In the genomic region with DNA sequence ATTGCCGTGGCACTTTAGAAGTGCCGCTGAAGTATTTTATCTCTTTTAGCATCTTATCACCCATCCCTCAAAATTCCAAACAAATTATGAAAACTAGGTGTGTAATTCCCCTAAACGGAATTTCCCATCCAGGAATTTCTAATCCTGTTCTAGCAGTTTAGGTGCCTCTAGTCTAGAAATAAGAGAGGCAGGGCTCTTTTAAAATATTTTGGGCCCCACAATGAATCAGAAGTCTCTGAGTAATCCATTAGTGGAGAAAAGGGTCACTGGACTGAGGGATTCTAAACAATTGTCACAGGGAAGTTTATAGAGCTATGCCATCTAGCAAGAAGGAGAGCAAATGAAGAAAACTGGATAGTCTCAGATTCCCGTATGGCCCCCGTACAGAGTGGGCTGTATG, we compare ENCODE assay signal across 33 cellular contexts. TPM values are rescaled to one million over a fixed set of nuclear protein-coding genes. Genes with fewer than 3 reads are reported as not detected.
DNase-seq lines count a peak whose midpoint lies in the region; ATAC-seq and TF ChIP-seq lines count a peak whose summit lies in the region.
"Had no signal": no experiment of that assay in that cellular context is flagged by ENCODE, and none has a peak within 500 bp of the region (broad histone marks: within the 10 kb centered on the region; RNA-seq: fewer than 3 reads in every experiment).

No MANE protein-coding gene starts in this region.

- ATAC-seq in PC-3: peak; percentile 80
- no peak for ATAC-seq in mucosa of descending colon
- ATAC-seq: activated CD8-positive, alpha-beta T cell treated with anti-CD3 and anti-CD28 coated beads for 36 hours; activated naive CD4-positive, alpha-beta T cell treated with anti-CD3 and anti-CD28 coated beads, Interleukin-2, amount 50 U/mL, for 72 hours; esophagus mucosa; GM12878; left lung; naive thymus-derived CD4-positive, alpha-beta T cell; T-cell had no signal

- H4K12ac ChIP-seq in trophoblast cell (ENCODE audit: low read depth, low read length): no peak overlapping the region

- 0 out of 2 replicates have a peak overlapping the region, but pooled peaks have one; percentile 15 for H2AFZ ChIP-seq in PC-3 (ENCODE audit: low read length)
- H2AFZ ChIP-seq in fibroblast of lung (ENCODE audit: low read length): no peak overlapping the region
- H2AFZ ChIP-seq in trophoblast cell (ENCODE audit: insufficient read depth, low read length, poor library complexity): no peak overlapping the region

- intact Hi-C loops in PC-3 (cut with micrococcal nuclease): no loop called here
- intact Hi-C loops in mucosa of descending colon (cut with DNase I, micrococcal nuclease): no loop called here

- no peak overlapping the region for H2BK12ac ChIP-seq in trophoblast cell (ENCODE audit: low read length)

- WGBS in trophoblast cell (ENCODE audit: extremely low coverage, insufficient coverage, insufficient read length): no CpG with 5 or more reads among the region's 5 CpGs

- H3K27me3 ChIP-seq in PC-3 (ENCODE audit: low read length) (no peaks in the 10 kb centered on the region), fibroblast of lung (ENCODE audit: control insufficient read depth, insufficient read depth, low read length) (no peaks in the 10 kb centered on the region), trophoblast cell (ENCODE audit: insufficient read depth, low read length) (no peaks in the 10 kb centered on the region)
- H3K27me3 ChIP-seq: left lung, stomach, thyroid gland had no signal

- H3K4me2 ChIP-seq in PC-3 (ENCODE audit: low read length): peak overlapping the region; percentile 68
- H3K4me2 ChIP-seq in fibroblast of lung (ENCODE audit: extremely low read depth, insufficient read depth, low read length): peak overlapping the region; percentile 9
- no peak overlapping the region for H3K4me2 ChIP-seq in trophoblast cell (ENCODE audit: low read length)

- H3K36me3 ChIP-seq in PC-3 (ENCODE audit: low read depth, low read length) (no peaks in the 10 kb centered on the region), fibroblast of lung (ENCODE audit: control insufficient read depth, insufficient read depth, low read length) (no peaks in the 10 kb centered on the region), trophoblast cell (ENCODE audit: control insufficient read depth in 1 of 2, insufficient read depth in 2 of 2, low read length in 2 of 2) (no peaks in the 10 kb centered on the region), mucosa of descending colon (ENCODE audit: low read depth) (no peaks in the 10 kb centered on the region)
- H3K36me3 ChIP-seq: left lung, SJCRH30, stomach, thyroid gland had no signal

- H3K9me3 ChIP-seq in PC-3 (ENCODE audit: low read length) (no peaks in the 10 kb centered on the region), fibroblast of lung (ENCODE audit: control insufficient read depth, insufficient read depth, low read depth, low read length) (no peaks in the 10 kb centered on the region), trophoblast cell (ENCODE audit: insufficient read depth, low read depth, low read length) (no peaks in the 10 kb centered on the region), mucosa of descending colon (no peaks in the 10 kb centered on the region)
- H3K9me3 ChIP-seq: left lung, SJCRH30, stomach, thyroid gland had no signal

- no peak overlapping the region for H2BK120ac ChIP-seq in trophoblast cell (ENCODE audit: insufficient read depth, low read length, poor library complexity)

- H3K79me2 ChIP-seq in PC-3 (ENCODE audit: low read length) (no peaks in the 10 kb centered on the region), fibroblast of lung (ENCODE audit: control insufficient read depth, insufficient read depth, low read length) (no peaks in the 10 kb centered on the region), trophoblast cell (ENCODE audit: control insufficient read depth, insufficient read depth, low read length, poor library complexity) (no peaks in the 10 kb centered on the region)

- H4K20me1 ChIP-seq in PC-3 (ENCODE audit: low read length) (no peaks in the 10 kb centered on the region), fibroblast of lung (ENCODE audit: control insufficient read depth, extremely low read depth, insufficient read depth, low read length) (no peaks in the 10 kb centered on the region)

- no TSS peak for BruUV-seq in PC-3 (replicated peaks; lab: Mats Ljungman, UMichigan)

- H3K23ac ChIP-seq in trophoblast cell (ENCODE audit: low read length): no peak overlapping the region

- H3K9ac ChIP-seq in PC-3 (ENCODE audit: low read length): no peak overlapping the region
- no peak overlapping the region for H3K9ac ChIP-seq in fibroblast of lung (ENCODE audit: insufficient read depth, low read length)
- no peak overlapping the region for H3K9ac ChIP-seq in trophoblast cell (ENCODE audit: low read length)

- no peak overlapping the region for H3K14ac ChIP-seq in trophoblast cell (ENCODE audit: low read length)

- CTCF ChIA-PET in PC-3 (lab: Charles Lee): no interaction called here

- no peaks in the 10 kb centered on the region for H3K79me1 ChIP-seq in trophoblast cell (ENCODE audit: low read length)

- H3K18ac ChIP-seq in trophoblast cell (ENCODE audit: low read length): no peak overlapping the region

- POLR2A ChIA-PET in PC-3 (lab: Charles Lee; ENCODE audit: unreplicated experiment): interaction anchor here (0.6 kb wide), 1 partner anchor 15 kb away, joined by 3 read pairs; no protein-coding TSS in a partner anchor

- H3K4me3 ChIP-seq in PC-3 (ENCODE audit: low read length) (no peak overlapping the region), fibroblast of lung (replicated peaks in 1 of 4; ENCODE audit: control extremely low read depth in 1 of 4, insufficient read depth in 1 of 4, low read depth in 3 of 4, low read length in 4 of 4) (no peak overlapping the region), trophoblast cell (ENCODE audit: low read depth, low read length) (no peak overlapping the region), mucosa of descending colon (no peak overlapping the region)
- H3K4me3 ChIP-seq: GM12878, left lung, SJCRH30, stomach, thyroid gland had no signal

- TF ChIP-seq CTCF in PC-3 (conservative IDR thresholded peaks at IDR 0.05; ENCODE audit: low read depth, low read length) (no peak), fibroblast of lung (conservative IDR thresholded peaks at IDR 0.05 in 1 of 2, IDR thresholded peaks at IDR 0.05 in 1 of 2; ENCODE audit: low read depth in 1 of 2, low read length in 2 of 2) (no peak), mucosa of descending colon (IDR thresholded peaks at IDR 0.05) (no peak)

- no peaks in the 10 kb centered on the region for H3K9me2 ChIP-seq in PC-3 (replicated peaks; ENCODE audit: low read length)

- in situ Hi-C loops in Caki2 (cut with HindIII; ENCODE audit: low pct_unique_long_range_greater_than_20kb, low sequenced_read_pairs) (no loop called here), ACHN (cut with HindIII; ENCODE audit: low pct_ligation_motif_present, low pct_unique_long_range_greater_than_20kb, low sequenced_read_pairs) (no loop called here)

- H3K27ac ChIP-seq in PC-3 (ENCODE audit: low read length) (no peak overlapping the region), fibroblast of lung (ENCODE audit: insufficient read depth, low read length) (no peak overlapping the region), trophoblast cell (ENCODE audit: low read depth, low read length) (no peak overlapping the region), caudate nucleus (ENCODE audit: low read depth, low read length) (no peak overlapping the region)
- H3K27ac ChIP-seq: left lung, SJCRH30, stomach, thyroid gland had no signal

- H3K4me1 ChIP-seq in PC-3 (ENCODE audit: insufficient read depth, low read length): peaks cover 32% of the 10 kb centered on the region
- peaks cover 25% of the 10 kb centered on the region for H3K4me1 ChIP-seq in fibroblast of lung (ENCODE audit: control insufficient read depth, extremely low read depth, insufficient read depth, low read length)
- peaks cover 0 to 4% of the 10 kb centered on the region in 2 experiments for H3K4me1 ChIP-seq in trophoblast cell (ENCODE audit: control insufficient read depth in 1 of 2, insufficient read depth in 2 of 2, low read length in 2 of 2)
- peaks cover 9% of the 10 kb centered on the region for H3K4me1 ChIP-seq in mucosa of descending colon (ENCODE audit: low read depth)
- H3K4me1 ChIP-seq: SJCRH30, thyroid gland had no signal

- no peak overlapping the region for H4K8ac ChIP-seq in trophoblast cell (ENCODE audit: low read depth, low read length)

- H3F3A ChIP-seq in PC-3 (ENCODE audit: low read length, unreplicated experiment): peaks cover 4% of the 10 kb centered on the region

- peak; percentile 24 for DNase-seq in Caki2 (ENCODE audit: low read depth)
- DNase-seq in PC-3: peak; percentile 76
- peak; percentile 10 to 52 for DNase-seq in fibroblast of lung (ENCODE audit: low read depth in 2 of 2)
- DNase-seq in trophoblast cell: peak; percentile 36 to 91
- no peak for DNase-seq in caudate nucleus (lab: John Stamatoyannopoulos, UW)
- no peak for DNase-seq in mucosa of descending colon
- no peak for DNase-seq in ACHN
- DNase-seq: activated CD4-positive, alpha-beta T cell treated with anti-CD3 and anti-CD28 coated beads for 1 hour; activated CD8-positive, alpha-beta T cell treated with anti-CD3 and anti-CD28 coated beads for 36 hours; C1 segment of cervical spinal cord; central memory CD4-positive, alpha-beta T cell; COR-L47; DMS79 treated with DMSO at 0.1 percent for 48 hours; GOT3; hippocampal formation; immature natural killer cell; KBM-7; left lung; naive thymus-derived CD4-positive, alpha-beta T cell; NCI-H1417 treated with DMSO at 0.1 percent for 48 hours; NCI-H2081; NCI-H2227 treated with DMSO at 0.1 percent for 48 hours; NCI-H69; occipital lobe; SJCRH30; stomach; T-cell; thyroid gland had no signal

- no peak overlapping the region for H2AK5ac ChIP-seq in trophoblast cell (ENCODE audit: low read length)

- no peak overlapping the region for H3K4ac ChIP-seq in trophoblast cell (ENCODE audit: low read depth, low read length)

- H4K91ac ChIP-seq in trophoblast cell (ENCODE audit: low read depth, low read length): no peak overlapping the region

- no peak overlapping the region for H2BK5ac ChIP-seq in trophoblast cell (ENCODE audit: low read depth, low read length, poor library complexity)

RNA-seq across cellular contexts. Expression of a gene that starts 1.0 kb away (rescaled TPM):
- total RNA-seq in Caki2 (2014; rRNA removed; shearing (Covaris generic); ENCODE audit: low replicate concordance): 2.8 TPM in 1 of 2 replicates, not detected in the other
- total RNA-seq in PC-3 (2014; rRNA removed): not detected in 2 replicates
- under 0.01 and 0.50 TPM in 2 replicates for total RNA-seq in fibroblast of lung
- 0.53 and 5.7 TPM in 2 replicates for polyA plus RNA-seq in fibroblast of lung
- polyA plus RNA-seq in fibroblast of lung (2012): 0.61 and 4.1 TPM in 2 replicates
- polyA minus RNA-seq in fibroblast of lung (ENCODE audit: low replicate concordance): 32.8 TPM in 1 of 2 replicates, not detected in the other
- 2.4 and 2.7 TPM in 2 replicates for polyA plus RNA-seq in trophoblast cell (2013)
- under 1 TPM in 1 of 3 donors, not detected in 2; 0.10 TPM for total RNA-seq in mucosa of descending colon
- total RNA-seq: activated CD8-positive, alpha-beta T cell treated with anti-CD3 and anti-CD28 coated beads for 36 hours; activated naive CD4-positive, alpha-beta T cell treated with anti-CD3 and anti-CD28 coated beads, Interleukin-2, amount 50 U/mL, for 72 hours; esophagus mucosa; frontal cortex; GM12878; SJCRH30; T-cell; thyroid gland had no signal
- polyA plus RNA-seq: GM12878; immature natural killer cell; naive thymus-derived CD4-positive, alpha-beta T cell had no signal

RNA-seq across cellular contexts. Expression of a gene that starts 7.9 kb away (rescaled TPM):
- not detected in 2 replicates for total RNA-seq in Caki2 (2014; rRNA removed; shearing (Covaris generic); ENCODE audit: low replicate concordance)
- 0.80 TPM in 1 of 2 replicates, not detected in the other for total RNA-seq in PC-3 (2014; rRNA removed)
- total RNA-seq in fibroblast of lung: 0.26 and 1.2 TPM in 2 replicates
- 3.2 and 27.4 TPM in 2 replicates for polyA plus RNA-seq in fibroblast of lung
- polyA plus RNA-seq in fibroblast of lung (2012): 1.5 and 14.3 TPM in 2 replicates
- 6.0 TPM in 1 of 2 replicates, not detected in the other for polyA minus RNA-seq in fibroblast of lung (ENCODE audit: low replicate concordance)
- polyA plus RNA-seq in trophoblast cell (2013): 13.8 and 15.0 TPM in 2 replicates
- under 1 TPM in 1 of 3 donors, not detected in 2; 0.63 TPM for total RNA-seq in mucosa of descending colon
- total RNA-seq: activated CD8-positive, alpha-beta T cell treated with anti-CD3 and anti-CD28 coated beads for 36 hours; activated naive CD4-positive, alpha-beta T cell treated with anti-CD3 and anti-CD28 coated beads, Interleukin-2, amount 50 U/mL, for 72 hours; SJCRH30 had no signal
- polyA plus RNA-seq: GM12878; immature natural killer cell; naive thymus-derived CD4-positive, alpha-beta T cell had no signal

RNA-seq across cellular contexts. Expression of a gene that starts 32.8 kb away (rescaled TPM):
- total RNA-seq in Caki2 (2014; rRNA removed; shearing (Covaris generic); ENCODE audit: low replicate concordance): 83.6 and 160 TPM in 2 replicates
- total RNA-seq in PC-3 (2014; rRNA removed): 14.9 and 24.5 TPM in 2 replicates
- 105 and 186 TPM in 2 replicates for total RNA-seq in fibroblast of lung
- 68.1 and 363 TPM in 2 replicates for polyA plus RNA-seq in fibroblast of lung
- polyA plus RNA-seq in fibroblast of lung (2012): 57.3 and 279 TPM in 2 replicates
- polyA minus RNA-seq in fibroblast of lung (ENCODE audit: low replicate concordance): 29.3 and 97.1 TPM in 2 replicates
- polyA plus RNA-seq in trophoblast cell (2013): 84.3 and 86.6 TPM in 2 replicates
- 10 to 100 TPM; 34.4 to 93.4 (median 41.0) TPM for total RNA-seq in mucosa of descending colon

RNA-seq across cellular contexts. Expression of a gene that starts 49.9 kb away (rescaled TPM):
- not detected in 2 replicates for total RNA-seq in Caki2 (2014; rRNA removed; shearing (Covaris generic); ENCODE audit: low replicate concordance)
- total RNA-seq in PC-3 (2014; rRNA removed): 0.40 TPM in 1 of 2 replicates, not detected in the other
- not detected in 2 replicates for total RNA-seq in fibroblast of lung
- polyA plus RNA-seq in fibroblast of lung: 0.03 TPM in 1 of 2 replicates, not detected in the other
- polyA plus RNA-seq in fibroblast of lung (2012): not detected in 2 replicates
- polyA minus RNA-seq in fibroblast of lung (ENCODE audit: low replicate concordance): not detected in 2 replicates
- 13.7 and 14.4 TPM in 2 replicates for polyA plus RNA-seq in trophoblast cell (2013)
- 10 to 100 TPM in 1 of 3 donors, 1 to 10 TPM in 2; 3.1 to 12.0 (median 6.3) TPM for total RNA-seq in mucosa of descending colon
- total RNA-seq: activated CD8-positive, alpha-beta T cell treated with anti-CD3 and anti-CD28 coated beads for 36 hours; GM12878; SJCRH30 had no signal
- polyA plus RNA-seq: AG04450; GM12878; naive thymus-derived CD4-positive, alpha-beta T cell had no signal

Comparison
In these comparisons a context has a peak if more than half of its experiments do, and no peak if none do; other contexts are left out.
1. DNase-seq: peak in Caki2 (single experiment), PC-3 (single experiment), fibroblast of lung (2 of 2) and trophoblast cell (2 of 2); none in caudate nucleus (0 of 61), mucosa of descending colon (0 of 3) and ACHN (single experiment).